1 cellular context compared by ENCODE assay signal in the genomic region with DNA sequence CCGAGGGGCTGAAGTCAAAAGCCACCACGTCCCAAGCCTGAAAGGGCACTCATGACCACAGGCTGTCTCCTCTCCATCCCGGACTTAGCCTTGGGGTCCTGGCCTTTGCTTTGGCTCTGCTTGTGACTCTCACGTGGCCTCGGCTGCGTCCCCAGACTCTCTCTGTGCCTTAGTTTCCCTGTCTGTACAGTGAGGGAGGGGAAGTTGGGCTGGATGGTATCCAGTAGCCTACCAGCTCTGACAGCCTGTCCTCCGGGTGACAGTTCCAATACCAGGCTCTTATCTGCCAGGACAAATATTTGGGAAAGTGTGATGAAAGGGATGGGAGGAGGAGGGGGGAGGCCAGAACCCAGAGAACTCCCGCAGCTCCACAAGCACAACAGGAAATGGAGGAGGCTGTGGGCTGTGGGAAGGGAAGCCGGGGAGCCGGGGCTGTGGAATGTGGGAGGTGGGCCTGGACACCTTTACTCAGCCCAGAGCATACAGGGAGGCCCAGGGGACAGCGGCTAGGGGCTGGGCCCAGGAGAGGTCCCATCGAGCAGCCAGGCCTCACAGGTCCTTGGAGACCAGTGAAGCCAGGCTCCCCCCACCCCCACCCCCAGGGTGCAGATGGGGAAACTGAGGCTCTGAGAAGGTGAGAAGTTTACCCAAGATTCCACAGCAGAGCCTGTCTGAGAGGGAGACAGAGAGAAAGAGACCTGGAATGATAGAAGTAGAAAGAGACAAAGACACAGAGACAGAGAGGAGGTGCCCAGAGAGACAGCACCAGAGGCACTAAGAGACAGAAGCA.
TF ChIP-seq lines count a peak whose summit lies in the region.

No MANE protein-coding gene starts in this region.

TF ChIP-seq in IMR-90, 13 proteins besides CTCF, POLR2A, EP300 and RAD21:
- TF ChIP-seq RFX5 (IDR thresholded peaks at IDR 0.05; ENCODE audit: low read depth, low read length): no peak
- TF ChIP-seq, protein P1, sequence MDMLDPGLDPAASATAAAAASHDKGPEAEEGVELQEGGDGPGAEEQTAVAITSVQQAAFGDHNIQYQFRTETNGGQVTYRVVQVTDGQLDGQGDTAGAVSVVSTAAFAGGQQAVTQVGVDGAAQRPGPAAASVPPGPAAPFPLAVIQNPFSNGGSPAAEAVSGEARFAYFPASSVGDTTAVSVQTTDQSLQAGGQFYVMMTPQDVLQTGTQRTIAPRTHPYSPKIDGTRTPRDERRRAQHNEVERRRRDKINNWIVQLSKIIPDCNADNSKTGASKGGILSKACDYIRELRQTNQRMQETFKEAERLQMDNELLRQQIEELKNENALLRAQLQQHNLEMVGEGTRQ (IDR thresholded peaks at IDR 0.05; ENCODE audit: low read depth, low read length): no peak
- TF ChIP-seq NFE2L2 (IDR thresholded peaks at IDR 0.05; ENCODE audit: low read depth, low read length): no peak
- TF ChIP-seq CEBPB (IDR thresholded peaks at IDR 0.05; ENCODE audit: low read depth, low read length): peak; percentile 17; the same call in 1 of the 2 replicates
- TF ChIP-seq BHLHE40 (IDR thresholded peaks at IDR 0.05; ENCODE audit: low read depth, low read length): no peak
- TF ChIP-seq, protein P2, sequence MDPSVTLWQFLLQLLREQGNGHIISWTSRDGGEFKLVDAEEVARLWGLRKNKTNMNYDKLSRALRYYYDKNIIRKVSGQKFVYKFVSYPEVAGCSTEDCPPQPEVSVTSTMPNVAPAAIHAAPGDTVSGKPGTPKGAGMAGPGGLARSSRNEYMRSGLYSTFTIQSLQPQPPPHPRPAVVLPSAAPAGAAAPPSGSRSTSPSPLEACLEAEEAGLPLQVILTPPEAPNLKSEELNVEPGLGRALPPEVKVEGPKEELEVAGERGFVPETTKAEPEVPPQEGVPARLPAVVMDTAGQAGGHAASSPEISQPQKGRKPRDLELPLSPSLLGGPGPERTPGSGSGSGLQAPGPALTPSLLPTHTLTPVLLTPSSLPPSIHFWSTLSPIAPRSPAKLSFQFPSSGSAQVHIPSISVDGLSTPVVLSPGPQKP (IDR thresholded peaks at IDR 0.05; ENCODE audit: borderline replicate concordance, low read depth, low read length): no peak
- no peak for TF ChIP-seq MAFK (IDR thresholded peaks at IDR 0.05; ENCODE audit: low read depth, low read length)
- no peak for TF ChIP-seq FOS (IDR thresholded peaks at IDR 0.05; ENCODE audit: low read depth, low read length)
- TF ChIP-seq CHD1 (IDR thresholded peaks at IDR 0.05; ENCODE audit: low read depth, low read length): no peak
- TF ChIP-seq RCOR1 (IDR thresholded peaks at IDR 0.05; ENCODE audit: insufficient replicate concordance, low read length): no peak
- no peak for TF ChIP-seq SMC3 (IDR thresholded peaks at IDR 0.05; ENCODE audit: low read depth, low read length)
- no peak for TF ChIP-seq MXI1 (IDR thresholded peaks at IDR 0.05; ENCODE audit: borderline replicate concordance, low read depth, low read length)
- TF ChIP-seq MAZ (IDR thresholded peaks at IDR 0.05; ENCODE audit: borderline replicate concordance, low read depth, low read length): 0 out of 2 replicates have a peak, but pooled peaks have one; percentile 12
